1 cellular context compared by ENCODE assay signal in the genomic region with DNA sequence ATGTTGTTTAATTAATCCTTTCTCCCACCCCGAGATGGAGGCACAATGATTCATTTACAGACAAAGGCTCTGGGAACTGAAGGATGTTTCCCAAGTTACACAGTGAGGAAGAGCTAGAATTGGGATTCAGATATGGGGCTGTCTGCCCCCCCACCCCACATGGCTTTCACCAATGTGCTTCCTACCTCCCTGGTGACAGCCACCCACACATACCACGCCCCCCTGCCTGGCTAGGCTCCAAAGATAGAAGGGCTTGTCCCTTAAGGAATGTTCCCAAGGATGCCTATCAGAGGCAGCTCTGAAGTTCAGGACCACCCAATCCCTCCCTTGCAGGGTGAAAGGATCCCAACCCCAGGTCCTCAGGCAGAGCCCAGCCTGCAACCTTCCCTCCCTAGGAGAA.
TF ChIP-seq lines count a peak whose summit lies in the region.

No MANE protein-coding gene starts in this region.

TF ChIP-seq in Ishikawa, 13 proteins besides CTCF, POLR2A, EP300 and RAD21 (continued from another document):
- no peak for TF ChIP-seq REST (IDR thresholded peaks at IDR 0.05; ENCODE audit: low read depth)
TF ChIP-seq in Ishikawa: peak in this region for 1.
